16 cellular contexts compared by ENCODE assay signal in genomic region chr4:176303938-176304337, GRCh38. TPM values are rescaled to one million over a fixed set of nuclear protein-coding genes. Genes with fewer than 3 reads are reported as not detected.
DNase-seq lines count a peak whose midpoint lies in the region; ATAC-seq and TF ChIP-seq lines count a peak whose summit lies in the region.
"Had no signal": no experiment of that assay in that cellular context is flagged by ENCODE, and none has a peak within 500 bp of the region (broad histone marks: within the 10 kb centered on the region; RNA-seq: fewer than 3 reads in every experiment).

No MANE protein-coding gene starts in this region.

- H3K14ac ChIP-seq in IMR-90 (replicated peaks; ENCODE audit: low read depth, low read length): no peak overlapping the region; the same call in 1 of the 2 replicates

- H3K36me3 Mint-ChIP-seq in chondrocyte (ENCODE audit: low read depth): no peaks in the 10 kb centered on the region
- H3K36me3 Mint-ChIP-seq in activated CD8-positive, alpha-beta memory T cell treated with anti-CD3 and anti-CD28 coated beads, Interleukin-2, amount 10 ng/mL, durations not matched to agents 7 days and 5 days: no peaks in the 10 kb centered on the region
- H3K36me3 Mint-ChIP-seq in CD14-positive monocyte: no peaks in the 10 kb centered on the region
- H3K36me3 Mint-ChIP-seq: CD4-positive, alpha-beta memory T cell; IgD-negative memory B cell had no signal

- H4K5ac ChIP-seq in IMR-90 (ENCODE audit: low read depth, low read length): no peak overlapping the region

- peak overlapping the region; percentile 38 to 40; a peak in 2 of 4 replicates for H4K8ac ChIP-seq in IMR-90 (ENCODE audit: low read depth in 2 of 2, low read length in 2 of 2)

- in situ Hi-C loops in IMR-90 (cut with MboI; ENCODE audit: low sequenced_read_pairs): no loop called here

- H3K4me1 ChIP-seq in IMR-90 (ENCODE audit: control insufficient read depth, insufficient read depth, low read length): peaks cover 5% of the 10 kb centered on the region

- H2AFZ ChIP-seq in IMR-90 (replicated peaks; ENCODE audit: low read length, poor library complexity): no peak overlapping the region

- H3K27me3 ChIP-seq in IMR-90 (ENCODE audit: control insufficient read depth, insufficient read depth, low read length): no peaks in the 10 kb centered on the region

- TF ChIP-seq CTCF in IMR-90 (conservative IDR thresholded peaks at IDR 0.05; ENCODE audit: low read depth, low read length) (no peak), chondrocyte (IDR thresholded peaks at IDR 0.05) (no peak), CD14-positive monocyte (IDR thresholded peaks at IDR 0.05) (no peak)

- H4K20me1 ChIP-seq in IMR-90 (ENCODE audit: insufficient read depth, low read length): no peaks in the 10 kb centered on the region

- dilution Hi-C loops in IMR-90 (cut with HindIII; ENCODE audit: low sequenced_read_pairs, unreplicated experiment): no loop called here

- H3K9ac ChIP-seq in IMR-90 (ENCODE audit: low read depth, low read length): no peak overlapping the region

- 40% methylated on average over 1 of the region's 1 CpG; no CpG with 5 or more reads in 1 of the 2 experiments for WGBS in IMR-90 (ENCODE audit: extremely low coverage in 2 of 2, insufficient read length in 1 of 2), 2 experiments

- H3K27ac ChIP-seq in IMR-90 (ENCODE audit: insufficient read depth, low read length): no peak overlapping the region
- H3K27ac ChIP-seq: C4-2B had no signal

- H3K9me3 ChIP-seq in IMR-90 (ENCODE audit: control insufficient read depth, insufficient read depth, low read length): no peaks in the 10 kb centered on the region
- H3K9me3 ChIP-seq: HAP-1 had no signal

- H3K4ac ChIP-seq in IMR-90 (ENCODE audit: low read depth, low read length): peak overlapping the region; percentile 53

- H3K27ac Mint-ChIP-seq in chondrocyte (ENCODE audit: unreplicated experiment): peak overlapping the region; percentile 49
- no peak overlapping the region for H3K27ac Mint-ChIP-seq in activated CD8-positive, alpha-beta memory T cell treated with anti-CD3 and anti-CD28 coated beads, Interleukin-2, amount 10 ng/mL, durations not matched to agents 7 days and 5 days
- H3K27ac Mint-ChIP-seq in CD14-positive monocyte: peak overlapping the region in 1 of 7 donors; percentile 42
- H3K27ac Mint-ChIP-seq: IgD-negative memory B cell had no signal

- peak overlapping the region; percentile 72 for H2BK20ac ChIP-seq in IMR-90 (ENCODE audit: low read depth, low read length)

- H3K9me1 ChIP-seq in IMR-90 (ENCODE audit: insufficient read depth, low read length): peaks cover 3% of the 10 kb centered on the region; the same call in 1 of the 2 replicates

- H3K4me1 Mint-ChIP-seq in chondrocyte (ENCODE audit: low read depth) (peaks cover 12% of the 10 kb centered on the region), CD14-positive monocyte (no peaks in the 10 kb centered on the region)
- H3K4me1 Mint-ChIP-seq in activated CD8-positive, alpha-beta memory T cell treated with anti-CD3 and anti-CD28 coated beads, Interleukin-2, amount 10 ng/mL, durations not matched to agents 7 days and 5 days: no peaks in the 10 kb centered on the region
- H3K4me1 Mint-ChIP-seq: CD4-positive, alpha-beta memory T cell had no signal

- BruUV-seq in IMR-90 (replicated peaks; lab: Mats Ljungman, UMichigan): no TSS peak

- no peak overlapping the region; the same call in 1 of the 2 replicates for H2AK5ac ChIP-seq in IMR-90 (ENCODE audit: low read depth, low read length)

- H2BK120ac ChIP-seq in IMR-90 (ENCODE audit: low read depth, low read length): peak overlapping the region; percentile 83; the same call in 1 of the 2 replicates

- TF ChIP-seq POLR2A in IMR-90 (IDR thresholded peaks at IDR 0.05; ENCODE audit: low read depth, low read length): no peak

- H4K91ac ChIP-seq in IMR-90 (ENCODE audit: insufficient read depth, low read depth, low read length): peak overlapping the region; percentile 58; the same call in 1 of the 2 replicates

- DNase-seq in IMR-90 (no peak), chondrocyte (ENCODE audit: low spot score) (no peak), iPS DF 19.7 (ENCODE audit: low read depth, low spot score) (peak; percentile 63), NCI-H82 treated with DMSO at 0.1 percent for 48 hours (lab: John Stamatoyannopoulos, UW; ENCODE audit: unreplicated experiment) (no peak), CD14-positive monocyte (ENCODE audit: low spot score) (no peak), NCI-H1436 treated with DMSO at 0.1 percent for 48 hours (lab: John Stamatoyannopoulos, UW) (no peak)
- DNase-seq in activated CD8-positive, alpha-beta memory T cell treated with anti-CD3 and anti-CD28 coated beads, Interleukin-2, amount 10 ng/mL, durations not matched to agents 7 days and 5 days: no peak
- DNase-seq: ACHN; CD4-positive, alpha-beta memory T cell; DMS153; DMS79; GF-D8; KBM-7 had no signal

- no peak for TF ChIP-seq RAD21 in IMR-90 (IDR thresholded peaks at IDR 0.05; ENCODE audit: low read length)

- ATAC-seq in IMR-90 (ENCODE audit: low read depth): no peak
- no peak for ATAC-seq in activated CD8-positive, alpha-beta memory T cell treated with anti-CD3 and anti-CD28 coated beads, Interleukin-2, amount 10 ng/mL, durations not matched to agents 7 days and 5 days

- no peak overlapping the region for H3K56ac ChIP-seq in IMR-90 (ENCODE audit: extremely low read depth, insufficient read depth, low read length)

- no peak overlapping the region for H3K4me3 ChIP-seq in IMR-90 (ENCODE audit: insufficient read depth, low read depth, low read length)
- H3K4me3 ChIP-seq: HAP-1 had no signal

- no peak overlapping the region for H2AK9ac ChIP-seq in IMR-90 (replicated peaks; ENCODE audit: low read depth, low read length, poor library complexity)

- peak overlapping the region; percentile 75; the same call in 1 of the 2 replicates for H3K23ac ChIP-seq in IMR-90 (ENCODE audit: low read depth, low read length)

- H3K36me3 ChIP-seq in IMR-90 (ENCODE audit: control insufficient read depth, insufficient read depth, low read length): no peaks in the 10 kb centered on the region
- H3K36me3 ChIP-seq: HAP-1 had no signal

- POLR2A ChIA-PET in IMR-90 (lab: Charles Lee; ENCODE audit: unreplicated experiment): no interaction called here

- no peaks in the 10 kb centered on the region for H3K9me3 Mint-ChIP-seq in chondrocyte (ENCODE audit: low read depth)
- H3K9me3 Mint-ChIP-seq in activated CD8-positive, alpha-beta memory T cell treated with anti-CD3 and anti-CD28 coated beads, Interleukin-2, amount 10 ng/mL, durations not matched to agents 7 days and 5 days (ENCODE audit: low read depth): no peaks in the 10 kb centered on the region
- peaks cover 0 to 6% (median 0%) of the 10 kb centered on the region in 7 donors for H3K9me3 Mint-ChIP-seq in CD14-positive monocyte
- H3K9me3 Mint-ChIP-seq: CD4-positive, alpha-beta memory T cell; IgD-negative memory B cell had no signal

- intact Hi-C loops in IMR-90 (cut with micrococcal nuclease) (no loop called here), CD14-positive monocyte (cut with micrococcal nuclease) (no loop called here)

- H3K27me3 Mint-ChIP-seq in chondrocyte (ENCODE audit: low read depth) (no peaks in the 10 kb centered on the region), CD14-positive monocyte (ENCODE audit: low read depth in 3 of 3) (peaks cover 0 to 10% (median 3%) of the 10 kb centered on the region in 3 donors)
- peaks cover 18% of the 10 kb centered on the region for H3K27me3 Mint-ChIP-seq in activated CD8-positive, alpha-beta memory T cell treated with anti-CD3 and anti-CD28 coated beads, Interleukin-2, amount 10 ng/mL, durations not matched to agents 7 days and 5 days

- CTCF ChIA-PET in IMR-90 (lab: Yijun Ruan, JAX): no interaction called here
- CTCF ChIA-PET in activated CD8-positive, alpha-beta memory T cell treated with anti-CD3 and anti-CD28 coated beads, Interleukin-2, amount 10 ng/mL, durations not matched to agents 7 days and 5 days (lab: Charles Lee): no interaction called here

- H3K79me1 ChIP-seq in IMR-90 (ENCODE audit: low read depth in 1 of 2, low read length in 2 of 2): no peaks in the 10 kb centered on the region

- H3K4me2 ChIP-seq in IMR-90 (ENCODE audit: low read depth, low read length): no peak overlapping the region

- H3K4me3 Mint-ChIP-seq in chondrocyte (ENCODE audit: unreplicated experiment): no peak overlapping the region
- no peak overlapping the region for H3K4me3 Mint-ChIP-seq in activated CD8-positive, alpha-beta memory T cell treated with anti-CD3 and anti-CD28 coated beads, Interleukin-2, amount 10 ng/mL, durations not matched to agents 7 days and 5 days
- no peak overlapping the region for H3K4me3 Mint-ChIP-seq in CD14-positive monocyte
- H3K4me3 Mint-ChIP-seq: CD4-positive, alpha-beta memory T cell had no signal

- H2BK15ac ChIP-seq in IMR-90 (ENCODE audit: low read depth, low read length): peak overlapping the region; percentile 90; the same call in 2 of the 3 replicates

- H2BK5ac ChIP-seq in IMR-90 (ENCODE audit: low read depth, low read length, poor library complexity, severe bottlenecking): peak overlapping the region; percentile 43

- H3K18ac ChIP-seq in IMR-90 (ENCODE audit: low read depth, low read length): peak overlapping the region; percentile 65; the same call in 1 of the 2 replicates

TF ChIP-seq in IMR-90, 13 proteins besides CTCF, POLR2A, EP300 and RAD21 (continues in another document):
- TF ChIP-seq MXI1 (IDR thresholded peaks at IDR 0.05; ENCODE audit: borderline replicate concordance, low read depth, low read length): no peak
- TF ChIP-seq CEBPB (IDR thresholded peaks at IDR 0.05; ENCODE audit: low read depth, low read length): no peak

RNA-seq across cellular contexts. Expression of gene SPCS3, which starts 15.8 kb away (rescaled TPM):
- 77.4 and 131 TPM in 2 replicates for total RNA-seq in IMR-90 (2012; rRNA removed)
- 32.8 and 41.6 TPM in 2 replicates for polyA plus RNA-seq in IMR-90 (2012; rRNA removed)
- 24.2 and 40.4 TPM in 2 replicates for polyA plus RNA-seq in IMR-90 (2012; cell fraction: cytosol; rRNA removed)
- polyA plus RNA-seq in IMR-90 (2012; cell fraction: nucleus; rRNA removed; ENCODE audit: low replicate concordance): 26.7 and 37.4 TPM in 2 replicates
- total RNA-seq in chondrocyte: 114 to 154 TPM (median 122 TPM) in 3 replicates
- 100 to 1,000 TPM; 154 to 169 TPM for total RNA-seq in activated CD8-positive, alpha-beta memory T cell treated with anti-CD3 and anti-CD28 coated beads, Interleukin-2, amount 10 ng/mL, durations not matched to agents 7 days and 5 days
- polyA plus RNA-seq in CD14-positive monocyte: 100 to 1,000 TPM; 107 to 112 TPM

RNA-seq across cellular contexts. Expression of gene ASB5, which starts 34.9 kb away (rescaled TPM):
- 0.18 and 0.56 TPM in 2 replicates for total RNA-seq in IMR-90 (2012; rRNA removed)
- 0.21 and 0.32 TPM in 2 replicates for polyA plus RNA-seq in IMR-90 (2012; rRNA removed)
- polyA plus RNA-seq in IMR-90 (2012; cell fraction: cytosol; rRNA removed): 0.08 and 0.11 TPM in 2 replicates
- polyA plus RNA-seq in IMR-90 (2012; cell fraction: nucleus; rRNA removed; ENCODE audit: low replicate concordance): 0.04 and 0.38 TPM in 2 replicates
- 0.90 TPM in 1 of 3 replicates, not detected in the others for total RNA-seq in chondrocyte
- total RNA-seq in activated CD8-positive, alpha-beta memory T cell treated with anti-CD3 and anti-CD28 coated beads, Interleukin-2, amount 10 ng/mL, durations not matched to agents 7 days and 5 days: not detected
- not detected for polyA plus RNA-seq in CD14-positive monocyte
- total RNA-seq: CD4-positive, alpha-beta memory T cell had no signal
- polyA plus RNA-seq: CD4-positive, alpha-beta memory T cell; IgD-negative memory B cell had no signal
